8 cellular contexts compared by ENCODE assay signal in the genomic region with DNA sequence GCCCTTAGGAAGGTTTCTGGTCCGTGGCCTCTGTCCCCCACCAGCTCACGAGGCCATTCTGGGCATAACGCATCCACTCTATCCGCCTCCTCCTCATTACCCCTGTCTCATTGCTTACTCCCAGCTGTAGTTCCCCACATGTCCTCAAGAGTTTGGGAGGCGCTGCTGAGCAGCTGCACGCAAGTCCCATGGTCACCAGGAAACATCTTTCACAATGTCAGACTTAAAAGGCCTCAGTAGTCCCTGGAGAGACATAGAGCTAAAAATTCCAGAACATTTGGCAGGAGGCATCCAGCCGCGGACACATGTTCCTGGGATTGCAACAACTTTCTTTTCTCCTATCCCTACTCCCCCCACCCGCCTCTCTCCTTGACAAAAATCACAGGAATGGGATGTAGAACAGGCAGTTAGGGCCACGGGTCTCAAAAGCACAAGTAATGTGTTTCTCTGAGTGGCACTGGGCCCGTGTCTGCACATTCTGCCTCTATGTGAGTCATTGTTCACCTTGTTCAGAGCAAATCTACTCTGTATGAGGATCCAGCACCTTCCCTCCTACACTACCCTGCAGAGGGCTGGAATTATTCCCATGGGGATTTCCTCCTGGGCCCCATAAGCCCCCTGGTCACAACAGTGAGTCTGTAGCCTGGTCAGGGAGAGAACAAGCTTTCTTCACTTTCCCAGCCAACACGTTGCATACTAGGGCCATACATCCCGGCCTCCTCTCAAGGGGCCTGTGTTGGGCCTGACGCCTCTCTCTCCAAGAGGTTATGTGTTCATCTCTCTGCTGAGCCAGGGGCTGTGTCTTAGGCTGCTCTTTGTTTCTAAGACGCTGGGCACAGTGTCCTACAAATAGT. TPM values are rescaled to one million over a fixed set of nuclear protein-coding genes. Genes with fewer than 3 reads are reported as not detected.
DNase-seq lines count a peak whose midpoint lies in the region; ATAC-seq and TF ChIP-seq lines count a peak whose summit lies in the region.

No MANE protein-coding gene starts in this region.

- CTCF ChIA-PET in CD8-positive, alpha-beta memory T cell (lab: Charles Lee): interaction anchor here (0.6 to 23.4 kb wide), 49 partner anchors 8 to 1339 kb away, joined by 3 to 285 read pairs (median 4); partner anchors contain the start of genes LBH, LCLAT1 and YPEL5

- H3K36me3 Mint-ChIP-seq in CD8-positive, alpha-beta memory T cell: peaks cover 10 to 88% (median 30%) of the 10 kb centered on the region in 3 donors
- H3K36me3 Mint-ChIP-seq in brain: peaks cover 89% of the 10 kb centered on the region

- no peaks in the 10 kb centered on the region for H3K9me3 ChIP-seq in CD8-positive, alpha-beta memory T cell (ENCODE audit: low read length)

- H3K4me1 Mint-ChIP-seq in CD8-positive, alpha-beta memory T cell: peaks cover 89 to 97% (median 96%) of the 10 kb centered on the region in 3 donors
- peaks cover 70% of the 10 kb centered on the region for H3K4me1 Mint-ChIP-seq in brain

- peaks cover 89% of the 10 kb centered on the region for H3K4me1 ChIP-seq in CD8-positive, alpha-beta memory T cell (ENCODE audit: insufficient read depth, low read length)

- POLR2A ChIA-PET in CD8-positive, alpha-beta memory T cell (lab: Charles Lee): interaction anchor here (0.6 to 2.4 kb wide), 6 partner anchors 13 to 31 kb away, joined by 3 to 7 read pairs (median 5); no protein-coding TSS in a partner anchor

- H3K27me3 Mint-ChIP-seq in CD8-positive, alpha-beta memory T cell: no peaks in the 10 kb centered on the region
- no peaks in the 10 kb centered on the region for H3K27me3 Mint-ChIP-seq in brain

- H3K9me3 Mint-ChIP-seq in CD8-positive, alpha-beta memory T cell: no peaks in the 10 kb centered on the region
- H3K9me3 Mint-ChIP-seq in brain: peaks cover 0 to 2% (median 0%) of the 10 kb centered on the region in 5 experiments

- H3K27ac ChIP-seq in CD8-positive, alpha-beta memory T cell (ENCODE audit: low read depth, low read length): no peak overlapping the region

- ATAC-seq in HG03175 (IDR thresholded peaks at IDR 0.05; ENCODE audit: unreplicated experiment) (peak; percentile 57), GM21390 (IDR thresholded peaks at IDR 0.05; ENCODE audit: unreplicated experiment) (no peak), HG02623 (IDR thresholded peaks at IDR 0.05; ENCODE audit: unreplicated experiment) (no peak)

- H3K27me3 ChIP-seq in CD8-positive, alpha-beta memory T cell (ENCODE audit: insufficient read depth, low read length, poor library complexity, severe bottlenecking): no peaks in the 10 kb centered on the region

- peak overlapping the region; percentile 55 to 97 (median 90) for H3K27ac Mint-ChIP-seq in CD8-positive, alpha-beta memory T cell
- peak overlapping the region; percentile 6 to 60 (median 34) for H3K27ac Mint-ChIP-seq in brain

- peak overlapping the region; percentile 33 for H3K4me3 ChIP-seq in CD8-positive, alpha-beta memory T cell (ENCODE audit: low read length)

- peak; percentile 50 to 84 (median 71) for DNase-seq in CD8-positive, alpha-beta memory T cell
- peak; percentile 34 to 73 (median 64) for DNase-seq in T-helper 2 cell
- DNase-seq in iris pigment epithelial cell (ENCODE audit: low read depth): peak; percentile 62
- peak; percentile 43 to 44 for DNase-seq in stimulated activated CD4-positive, alpha-beta T cell treated with anti-CD3 and anti-CD28 coated beads, Interleukin-15, amount 100 ng/mL, for 1 hour (ENCODE audit: low read depth in 1 of 2, low spot score in 1 of 2)

- TF ChIP-seq CTCF in brain (conservative IDR thresholded peaks at IDR 0.05): peak; percentile 53 to 77

- H3K36me3 ChIP-seq in CD8-positive, alpha-beta memory T cell (ENCODE audit: insufficient read depth, low read length): peaks cover 45% of the 10 kb centered on the region

- H3K4me3 Mint-ChIP-seq in CD8-positive, alpha-beta memory T cell: peak overlapping the region; percentile 66 to 94 (median 91)
- H3K4me3 Mint-ChIP-seq in brain: peak overlapping the region in 3 of 5 experiments; percentile 10 to 42 (median 14)

RNA-seq across cellular contexts. Expression of gene LBH, which starts 8.2 kb away (rescaled TPM):
- total RNA-seq in CD8-positive, alpha-beta memory T cell: 100 to 1,000 TPM; 115 to 121 TPM
- polyA plus RNA-seq in CD8-positive, alpha-beta memory T cell: 156 TPM
- 28.5 TPM for polyA plus RNA-seq in brain (ENCODE audit: insufficient read depth, low read depth, low replicate concordance)
